In the genomic region with DNA sequence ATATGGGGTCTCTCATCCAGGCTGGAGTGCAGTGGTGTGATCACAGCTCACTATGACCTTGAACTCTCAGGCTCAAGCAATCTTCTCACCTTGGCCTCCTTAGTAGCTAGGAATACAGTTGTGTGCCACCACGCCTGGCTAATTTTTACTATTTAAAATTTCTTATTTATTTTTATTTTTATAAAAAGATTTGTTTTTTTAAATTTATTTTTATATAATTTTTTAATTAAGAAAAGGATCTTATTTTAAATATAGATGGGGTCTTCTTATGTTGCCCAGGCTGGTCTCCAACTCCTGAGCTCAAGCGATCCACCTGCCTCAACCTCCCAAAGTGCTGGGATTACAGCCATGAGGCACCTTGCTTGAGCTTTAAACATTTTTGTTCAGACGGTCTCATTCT, we compare ENCODE assay signal across 31 cellular contexts.
"Had no signal": no experiment of that assay in that cellular context is flagged by ENCODE, and none has a peak within 500 bp of the region (broad histone marks: within the 10 kb centered on the region; RNA-seq: fewer than 3 reads in every experiment).

No MANE protein-coding gene starts in this region.

- DNase-seq: Karpas-422, Kasumi-1, KG1, MG63, MM.1S, MV-4-11, NCI-H1048, NCI-H1092, NCI-H1092 treated with DMSO at 0.1 percent for 48 hours, NCI-H1105, NCI-H1105 treated with DMSO at 0.1 percent for 48 hours, NCI-H1417 treated with DMSO at 0.1 percent for 48 hours, NCI-H1436, NCI-H1436 treated with DMSO at 0.1 percent for 48 hours, NCI-H146, NCI-H1694, NCI-H1694 treated with DMSO at 0.1 percent for 48 hours, NCI-H187, NCI-H187 treated with DMSO at 0.1 percent for 48 hours, NCI-H1930, NCI-H2029, NCI-H2029 treated with DMSO at 0.1 percent for 48 hours, NCI-H2081, NCI-H2081 treated with DMSO at 0.1 percent for 48 hours, NCI-H2107, NCI-H2227 treated with DMSO at 0.1 percent for 48 hours, NCI-H226, NCI-H345, NCI-H446, NCI-H446 treated with DMSO at 0.1 percent for 48 hours had no signal

- H3K27me3 ChIP-seq: MG63 had no signal

- H3K4me2 ChIP-seq: KMS-11 had no signal

- H3K27ac ChIP-seq: KMS-11 had no signal

- H3K4me3 ChIP-seq: MG63 had no signal

- H3K9ac ChIP-seq: KMS-11 had no signal
